Comparison of ENCODE assay signal across 9 cellular contexts in the genomic region with DNA sequence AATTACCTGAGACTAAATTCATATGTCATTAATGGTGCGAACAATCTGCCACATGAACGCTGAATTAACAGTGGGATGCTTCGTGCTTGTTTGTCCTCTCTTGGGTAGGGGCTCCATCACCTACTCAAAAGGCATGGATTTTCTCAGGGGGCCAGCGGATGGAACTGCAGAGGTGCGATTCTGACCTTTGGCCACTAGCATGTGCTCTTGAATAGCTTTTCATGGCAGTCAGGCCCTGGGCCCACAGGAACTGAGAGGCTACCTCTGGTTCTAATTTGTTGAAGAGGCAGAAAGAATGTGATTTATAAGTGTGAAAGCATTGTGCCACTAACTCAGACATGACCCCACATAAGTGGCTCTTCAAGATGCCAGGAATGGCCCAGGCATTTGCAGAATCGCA.
DNase-seq lines count a peak whose midpoint lies in the region; ATAC-seq and TF ChIP-seq lines count a peak whose summit lies in the region.
"Had no signal": no experiment of that assay in that cellular context is flagged by ENCODE, and none has a peak within 500 bp of the region (broad histone marks: within the 10 kb centered on the region; RNA-seq: fewer than 3 reads in every experiment).

No MANE protein-coding gene starts in this region.

- H3K4me3 ChIP-seq in Karpas-422 (ENCODE audit: low read length) (no peak overlapping the region), brain microvascular endothelial cell (ENCODE audit: low read depth, low read length) (no peak overlapping the region), vagina (no peak overlapping the region)

- H3K27ac Mint-ChIP-seq in nephron: no peak overlapping the region

- no peak overlapping the region for H3K4me2 ChIP-seq in Karpas-422 (ENCODE audit: low read depth, low read length, poor library complexity, severe bottlenecking)

- peaks cover 5% of the 10 kb centered on the region for H3K4me1 Mint-ChIP-seq in nephron
- H3K4me1 Mint-ChIP-seq: central memory CD8-positive, alpha-beta T cell had no signal

- in situ Hi-C loops in brain microvascular endothelial cell (cut with HindIII; ENCODE audit: low pct_ligation_motif_present, low sequenced_read_pairs): no loop called here

- intact Hi-C loops in vagina (cut with DNase I): no loop called here

- H3K9me3 Mint-ChIP-seq in nephron: no peaks in the 10 kb centered on the region
- H3K9me3 Mint-ChIP-seq: central memory CD8-positive, alpha-beta T cell had no signal

- H3K27ac ChIP-seq in 22Rv1 (no peak overlapping the region), Karpas-422 (ENCODE audit: low read length) (no peak overlapping the region), brain microvascular endothelial cell (no peak overlapping the region), vagina (no peak overlapping the region)

- no peaks in the 10 kb centered on the region for H3K79me2 ChIP-seq in Karpas-422 (ENCODE audit: low read length)

- TF ChIP-seq CTCF in 22Rv1 (IDR thresholded peaks at IDR 0.05) (peak; percentile 25; the same call in 1 of the 2 replicates), GM10266 (IDR thresholded peaks at IDR 0.05; ENCODE audit: control insufficient read depth, insufficient read depth, low read depth, missing control alignments) (peak; percentile 48), brain microvascular endothelial cell (IDR thresholded peaks at IDR 0.05; ENCODE audit: low read depth, low read length, missing control alignments) (peak; percentile 83), nephron (IDR thresholded peaks at IDR 0.05; ENCODE audit: unreplicated experiment in 3 of 3) (peak; percentile 50 to 62 (median 51)), vagina (IDR thresholded peaks at IDR 0.05) (no peak)

- no peaks in the 10 kb centered on the region for H3K4me1 ChIP-seq in Karpas-422 (ENCODE audit: low read length)
- no peaks in the 10 kb centered on the region for H3K4me1 ChIP-seq in vagina

- no peaks in the 10 kb centered on the region for H3K36me3 Mint-ChIP-seq in nephron (ENCODE audit: low read depth)

- DNase-seq in GM10266 (ENCODE audit: extremely low spot score) (peak; percentile 14), Karpas-422 (peak; percentile 69), brain microvascular endothelial cell (peak; percentile 36), superior temporal gyrus (ENCODE audit: extremely low spot score) (no peak), vagina (ENCODE audit: extremely low spot score in 2 of 2) (no peak)

- no peak for TF ChIP-seq POLR2A in vagina (IDR thresholded peaks at IDR 0.05)

- ATAC-seq in HG03097 (IDR thresholded peaks at IDR 0.05; ENCODE audit: low FRiP score, unreplicated experiment): no peak

- peaks cover 27% of the 10 kb centered on the region for H3K27me3 Mint-ChIP-seq in nephron (ENCODE audit: low read depth)

- no peaks in the 10 kb centered on the region for H4K20me1 ChIP-seq in Karpas-422 (ENCODE audit: insufficient read depth, low read depth, low read length)

- H2AFZ ChIP-seq in Karpas-422 (ENCODE audit: low read length): no peak overlapping the region

- H3K9me3 ChIP-seq in Karpas-422 (ENCODE audit: low read length) (no peaks in the 10 kb centered on the region), vagina (no peaks in the 10 kb centered on the region)

- H3K36me3 ChIP-seq in Karpas-422 (ENCODE audit: insufficient read depth, low read length) (no peaks in the 10 kb centered on the region), brain microvascular endothelial cell (replicated peaks) (no peaks in the 10 kb centered on the region), vagina (no peaks in the 10 kb centered on the region)

- H3K4me3 Mint-ChIP-seq in nephron: no peak overlapping the region
- H3K4me3 Mint-ChIP-seq: central memory CD8-positive, alpha-beta T cell had no signal

- H3K27me3 ChIP-seq in Karpas-422 (ENCODE audit: low read length) (no peaks in the 10 kb centered on the region), brain microvascular endothelial cell (replicated peaks) (no peaks in the 10 kb centered on the region), vagina (no peaks in the 10 kb centered on the region)

- H3K9ac ChIP-seq in Karpas-422 (ENCODE audit: low read length): no peak overlapping the region

- no peaks in the 10 kb centered on the region; the same call in 1 of the 2 replicates for H3K9me2 ChIP-seq in Karpas-422 (replicated peaks; ENCODE audit: insufficient read depth, low read length)

Comparison
In these comparisons a context has a peak if more than half of its experiments do, and no peak if none do; other contexts are left out.
1. CTCF ChIP-seq: peak in 22Rv1 (single experiment), GM10266 (single experiment), brain microvascular endothelial cell (single experiment) and nephron (3 of 3); none in vagina (0 of 3).
2. DNase-seq: peak in GM10266 (single experiment), Karpas-422 (single experiment) and brain microvascular endothelial cell (single experiment); none in superior temporal gyrus (single experiment) and vagina (0 of 2).